In genomic region chr2:173926875-173927274, GRCh38 we compare ENCODE assay signal across 23 cellular contexts. TPM values are rescaled to one million over a fixed set of nuclear protein-coding genes. Genes with fewer than 3 reads are reported as not detected.
DNase-seq lines count a peak whose midpoint lies in the region; ATAC-seq and TF ChIP-seq lines count a peak whose summit lies in the region.
"Had no signal": no experiment of that assay in that cellular context is flagged by ENCODE, and none has a peak within 500 bp of the region (broad histone marks: within the 10 kb centered on the region; RNA-seq: fewer than 3 reads in every experiment).

No MANE protein-coding gene starts in this region.

- H3K4me3 Mint-ChIP-seq in activated CD4-positive, alpha-beta T cell treated with anti-CD3 and anti-CD28 coated beads for 36 hours: no peak overlapping the region
- H3K4me3 Mint-ChIP-seq in CD14-positive monocyte (no peak overlapping the region), naive B cell (peak overlapping the region in 3 of 8 donors; percentile 4 to 42 (median 39)), osteocyte (ENCODE audit: unreplicated experiment) (no peak overlapping the region)

- peaks cover 25% of the 10 kb centered on the region for H3K36me3 Mint-ChIP-seq in activated CD4-positive, alpha-beta T cell treated with anti-CD3 and anti-CD28 coated beads for 36 hours (ENCODE audit: low read depth)
- H3K36me3 Mint-ChIP-seq in CD14-positive monocyte (peaks cover 24 to 32% of the 10 kb centered on the region in 2 donors), naive B cell (peaks cover 0 to 6% of the 10 kb centered on the region in 2 donors), osteocyte (ENCODE audit: unreplicated experiment) (peaks cover 10% of the 10 kb centered on the region)

- no peak overlapping the region for H3K18ac ChIP-seq in IMR-90 (ENCODE audit: low read depth, low read length)

- no peak overlapping the region for H2AFZ ChIP-seq in IMR-90 (replicated peaks; ENCODE audit: low read length, poor library complexity)

- no peak overlapping the region for H2AK9ac ChIP-seq in IMR-90 (replicated peaks; ENCODE audit: low read depth, low read length, poor library complexity)

- 0 out of 2 replicates have a peak overlapping the region, but pooled peaks have one; percentile 64 for H3K23ac ChIP-seq in IMR-90 (ENCODE audit: low read depth, low read length)

- BruUV-seq in IMR-90 (replicated peaks; lab: Mats Ljungman, UMichigan): no TSS peak

- H3K27ac ChIP-seq in IMR-90 (ENCODE audit: insufficient read depth, low read length): no peak overlapping the region
- H3K27ac ChIP-seq: 22Rv1, BLaER1 had no signal

- peaks cover 61% of the 10 kb centered on the region for H4K20me1 ChIP-seq in IMR-90 (ENCODE audit: insufficient read depth, low read length)

- no peak overlapping the region for H3K4me3 ChIP-seq in IMR-90 (ENCODE audit: insufficient read depth, low read depth, low read length)
- H3K4me3 ChIP-seq: BLaER1 had no signal

- CTCF ChIA-PET in activated CD4-positive, alpha-beta T cell treated with anti-CD3 and anti-CD28 coated beads for 36 hours (lab: Charles Lee): no interaction called here
- CTCF ChIA-PET in IMR-90 (lab: Yijun Ruan, JAX): no interaction called here

- no peaks in the 10 kb centered on the region for H3K9me3 ChIP-seq in IMR-90 (ENCODE audit: control insufficient read depth, insufficient read depth, low read length)
- H3K9me3 ChIP-seq: SK-N-SH had no signal

- TF ChIP-seq RAD21 in IMR-90 (IDR thresholded peaks at IDR 0.05; ENCODE audit: low read length): no peak

- H3K4me1 ChIP-seq in IMR-90 (ENCODE audit: control insufficient read depth, insufficient read depth, low read length): peaks cover 12% of the 10 kb centered on the region
- H3K4me1 ChIP-seq: BLaER1 had no signal

- H2BK120ac ChIP-seq in IMR-90 (ENCODE audit: low read depth, low read length): no peak overlapping the region

- H2BK5ac ChIP-seq in IMR-90 (ENCODE audit: low read depth, low read length, poor library complexity, severe bottlenecking): no peak overlapping the region

- no peak overlapping the region for H4K91ac ChIP-seq in IMR-90 (ENCODE audit: insufficient read depth, low read depth, low read length)

- ATAC-seq in activated CD4-positive, alpha-beta T cell treated with anti-CD3 and anti-CD28 coated beads for 36 hours: peak; percentile 24
- ATAC-seq in IMR-90 (ENCODE audit: low read depth) (no peak), naive B cell (ENCODE audit: low read depth in 2 of 2) (no peak), HG03432 (IDR thresholded peaks at IDR 0.05; ENCODE audit: unreplicated experiment) (no peak)
- ATAC-seq: Panc1 had no signal

- no peaks in the 10 kb centered on the region for H3K27me3 Mint-ChIP-seq in activated CD4-positive, alpha-beta T cell treated with anti-CD3 and anti-CD28 coated beads for 36 hours
- no peaks in the 10 kb centered on the region for H3K27me3 Mint-ChIP-seq in CD14-positive monocyte (ENCODE audit: low read depth in 3 of 3)
- no peaks in the 10 kb centered on the region for H3K27me3 Mint-ChIP-seq in naive B cell
- no peaks in the 10 kb centered on the region for H3K27me3 Mint-ChIP-seq in osteocyte (ENCODE audit: unreplicated experiment)

- H4K5ac ChIP-seq in IMR-90 (ENCODE audit: low read depth, low read length): no peak overlapping the region

- peaks cover 2% of the 10 kb centered on the region; the same call in 1 of the 2 replicates for H3K9me1 ChIP-seq in IMR-90 (ENCODE audit: insufficient read depth, low read length)

- H3K27ac Mint-ChIP-seq in activated CD4-positive, alpha-beta T cell treated with anti-CD3 and anti-CD28 coated beads for 36 hours: no peak overlapping the region
- H3K27ac Mint-ChIP-seq in CD14-positive monocyte (peak overlapping the region in 6 of 7 donors; percentile 31 to 90 (median 82)), naive B cell (peak overlapping the region in 4 of 6 donors; percentile 45 to 78 (median 64)), osteocyte (ENCODE audit: unreplicated experiment) (no peak overlapping the region)

- intact Hi-C loops in activated CD4-positive, alpha-beta T cell treated with anti-CD3 and anti-CD28 coated beads for 36 hours (cut with DNase I, micrococcal nuclease): loop anchor here in 1 of 2 experiments (2.0 kb wide), 1 partner anchor 36 kb away; no protein-coding TSS in a partner anchor
- intact Hi-C loops in CD14-positive monocyte (cut with micrococcal nuclease) (loop anchor here in 1 of 2 donors (5.0 kb wide), 1 partner anchor 40 kb away; the partner anchor contains the start of gene SP3), IMR-90 (cut with micrococcal nuclease) (no loop called here)

- no peak for TF ChIP-seq POLR2A in IMR-90 (IDR thresholded peaks at IDR 0.05; ENCODE audit: low read depth, low read length)

- no peak overlapping the region for H2BK20ac ChIP-seq in IMR-90 (ENCODE audit: low read depth, low read length)

- peaks cover 2% of the 10 kb centered on the region for H3K9me3 Mint-ChIP-seq in activated CD4-positive, alpha-beta T cell treated with anti-CD3 and anti-CD28 coated beads for 36 hours (ENCODE audit: low read depth)
- H3K9me3 Mint-ChIP-seq in CD14-positive monocyte: peaks cover 0 to 4% (median 3%) of the 10 kb centered on the region in 7 donors
- peaks cover 0 to 2% (median 0%) of the 10 kb centered on the region in 7 donors for H3K9me3 Mint-ChIP-seq in naive B cell
- H3K9me3 Mint-ChIP-seq in osteocyte (ENCODE audit: unreplicated experiment): peaks cover 4% of the 10 kb centered on the region

- H3K27me3 ChIP-seq in IMR-90 (ENCODE audit: control insufficient read depth, insufficient read depth, low read length): no peaks in the 10 kb centered on the region
- H3K27me3 ChIP-seq: BLaER1 had no signal

- no peak overlapping the region for H4K8ac ChIP-seq in IMR-90 (ENCODE audit: low read depth in 2 of 2, low read length in 2 of 2)

- H3K14ac ChIP-seq in IMR-90 (replicated peaks; ENCODE audit: low read depth, low read length): no peak overlapping the region

- H2BK15ac ChIP-seq in IMR-90 (ENCODE audit: low read depth, low read length): no peak overlapping the region

- H3K4me1 Mint-ChIP-seq in activated CD4-positive, alpha-beta T cell treated with anti-CD3 and anti-CD28 coated beads for 36 hours: peaks cover 64% of the 10 kb centered on the region
- H3K4me1 Mint-ChIP-seq in CD14-positive monocyte (peaks cover 41% of the 10 kb centered on the region), naive B cell (peaks cover 49 to 70% (median 54%) of the 10 kb centered on the region in 3 donors), osteocyte (ENCODE audit: unreplicated experiment) (peaks cover 34% of the 10 kb centered on the region)

- no peak overlapping the region for H3K4me2 ChIP-seq in IMR-90 (ENCODE audit: low read depth, low read length)
- H3K4me2 ChIP-seq: BLaER1, SK-N-SH had no signal

- no peak overlapping the region for H2AK5ac ChIP-seq in IMR-90 (ENCODE audit: low read depth, low read length)

- TF ChIP-seq CTCF in CD14-positive monocyte (IDR thresholded peaks at IDR 0.05) (no peak), IMR-90 (conservative IDR thresholded peaks at IDR 0.05; ENCODE audit: low read depth, low read length) (no peak), osteocyte (IDR thresholded peaks at IDR 0.05) (no peak)

- dilution Hi-C loops in IMR-90 (cut with HindIII; ENCODE audit: low sequenced_read_pairs, unreplicated experiment): no loop called here

- H3K9ac ChIP-seq in IMR-90 (ENCODE audit: low read depth, low read length): no peak overlapping the region
- H3K9ac ChIP-seq: BLaER1, SK-N-SH had no signal

- H3K56ac ChIP-seq in IMR-90 (ENCODE audit: extremely low read depth, insufficient read depth, low read length): no peak overlapping the region

- POLR2A ChIA-PET in activated CD4-positive, alpha-beta T cell treated with anti-CD3 and anti-CD28 coated beads for 36 hours (lab: Charles Lee): no interaction called here
- POLR2A ChIA-PET in IMR-90 (lab: Charles Lee; ENCODE audit: unreplicated experiment): no interaction called here

- in situ Hi-C loops in IMR-90 (cut with MboI; ENCODE audit: low sequenced_read_pairs): no loop called here

- peaks cover 21 to 56% of the 10 kb centered on the region in 2 experiments for H3K79me1 ChIP-seq in IMR-90 (ENCODE audit: low read depth in 1 of 2, low read length in 2 of 2)

- DNase-seq in activated CD4-positive, alpha-beta T cell treated with anti-CD3 and anti-CD28 coated beads for 36 hours: no peak
- no peak for DNase-seq in activated CD4-positive, alpha-beta T cell treated with anti-CD3 and anti-CD28 coated beads for 48 hours
- DNase-seq in CD14-positive monocyte (ENCODE audit: low spot score) (no peak), IMR-90 (no peak), naive B cell (no peak), osteocyte (ENCODE audit: extremely low spot score, unreplicated experiment) (no peak)
- DNase-seq in stimulated activated CD4-positive, alpha-beta T cell treated with anti-CD3 and anti-CD28 coated beads, Interleukin-2, amount 100 ng/mL, for 48 hours: no peak
- DNase-seq: ACHN, EL, GF-D8, KG1, NCI-H1092 treated with DMSO at 0.1 percent for 48 hours, NCI-H1436 treated with DMSO at 0.1 percent for 48 hours, NCI-H1930, NCI-H2227 treated with DMSO at 0.1 percent for 48 hours, NCI-H524, NCI-H82, SIG-M5, SK-N-SH had no signal

- H3K36me3 ChIP-seq in IMR-90 (ENCODE audit: control insufficient read depth, insufficient read depth, low read length): peaks cover 4% of the 10 kb centered on the region

- H3K4ac ChIP-seq in IMR-90 (ENCODE audit: low read depth, low read length): no peak overlapping the region

TF ChIP-seq in IMR-90, 13 proteins besides CTCF, POLR2A, EP300 and RAD21:
- no peak for TF ChIP-seq CHD1 (IDR thresholded peaks at IDR 0.05; ENCODE audit: low read depth, low read length)
- no peak for TF ChIP-seq FOS (IDR thresholded peaks at IDR 0.05; ENCODE audit: low read depth, low read length)
- no peak for TF ChIP-seq RFX5 (IDR thresholded peaks at IDR 0.05; ENCODE audit: low read depth, low read length)
- TF ChIP-seq MAZ (IDR thresholded peaks at IDR 0.05; ENCODE audit: borderline replicate concordance, low read depth, low read length): no peak
- no peak for TF ChIP-seq BHLHE40 (IDR thresholded peaks at IDR 0.05; ENCODE audit: low read depth, low read length)

RNA-seq across cellular contexts. Expression of gene SP3, which starts 38.3 kb away (rescaled TPM):
- total RNA-seq in activated CD4-positive, alpha-beta T cell treated with anti-CD3 and anti-CD28 coated beads for 36 hours: 10 to 100 TPM; 83.8 to 91.4 TPM
- polyA plus RNA-seq in CD14-positive monocyte: 10 to 100 TPM; 44.8 to 54.2 TPM
- 136 and 137 TPM in 2 replicates for total RNA-seq in IMR-90 (2012; rRNA removed)
- polyA plus RNA-seq in IMR-90 (2012; rRNA removed): 19.9 and 26.7 TPM in 2 replicates
- polyA plus RNA-seq in IMR-90 (2012; cell fraction: cytosol; rRNA removed): 4.2 and 6.6 TPM in 2 replicates
- 6.3 and 36.0 TPM in 2 replicates for polyA plus RNA-seq in IMR-90 (2012; cell fraction: nucleus; rRNA removed; ENCODE audit: low replicate concordance)
- polyA plus RNA-seq in naive B cell (ENCODE audit: low read depth in 6 of 6): 10 to 100 TPM; 45.7 to 84.3 (median 66.9) TPM
- total RNA-seq in osteocyte: 75.3 and 80.3 TPM in 2 replicates

Comparison
In these comparisons a context has a peak if more than half of its experiments do, and no peak if none do; other contexts are left out.
1. H3K27ac Mint-ChIP-seq: peak in CD14-positive monocyte (6 of 7) and naive B cell (4 of 6); none in activated CD4-positive, alpha-beta T cell treated with anti-CD3 and anti-CD28 coated beads for 36 hours (single experiment) and osteocyte (single experiment).